ENCODE assay signal across 26 cellular contexts in the genomic region with DNA sequence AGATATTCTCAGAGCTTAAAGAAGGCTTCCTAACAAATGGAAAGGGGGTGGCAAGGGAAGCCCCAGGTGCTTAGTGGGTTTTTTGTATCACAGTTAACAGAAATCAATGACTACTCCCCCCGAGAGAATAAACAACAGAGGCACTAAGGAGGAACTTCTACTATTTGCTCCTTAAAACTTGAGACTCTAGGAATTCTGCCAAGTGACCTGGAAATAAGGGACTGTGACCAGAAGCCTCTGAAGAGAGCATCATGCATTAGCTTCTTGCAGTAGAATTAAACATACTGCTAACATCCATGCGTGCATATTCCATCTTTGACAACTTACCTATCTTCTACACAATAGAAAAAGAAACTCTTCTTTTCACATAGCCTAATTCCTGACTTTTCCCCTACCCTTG.
DNase-seq lines count a peak whose midpoint lies in the region; ATAC-seq and TF ChIP-seq lines count a peak whose summit lies in the region.
"Had no signal": no experiment of that assay in that cellular context is flagged by ENCODE, and none has a peak within 500 bp of the region (broad histone marks: within the 10 kb centered on the region; RNA-seq: fewer than 3 reads in every experiment).

No MANE protein-coding gene starts in this region.

- TF ChIP-seq CTCF in right atrium auricular region (IDR thresholded peaks at IDR 0.05) (no peak), psoas muscle (IDR thresholded peaks at IDR 0.05) (no peak), hepatocyte (IDR thresholded peaks at IDR 0.05; ENCODE audit: poor library complexity) (no peak)

- no peaks in the 10 kb centered on the region for H3K9me3 Mint-ChIP-seq in activated T-helper 2 cell treated with anti-CD3 and anti-CD28 coated beads, Interferon-gamma antibody, Interleukin-2, Interleukin-4, amounts not matched to agents 10 μg/mL and 5 μg/mL and 100 μg/mL, durations not matched to agents 14 hours and 24 hours and 36 hours
- H3K9me3 Mint-ChIP-seq: CD4-positive, alpha-beta T cell; central memory CD8-positive, alpha-beta T cell; dendritic cell treated with granulocyte-macrophage colony-stimulating factor and Interleukin-4, amounts not matched to agents 40 ng/mL and 50 ng/mL, for 4 days; stimulated activated memory B cell treated with anti-CD40 and anti-IgM and Interleukin-4, amounts not matched to agents 10 μg/mL and 1 μg/mL and 100 μg/mL, for 72 hours; T-helper 1 cell treated with Interleukin-12 subunit alpha and Interleukin-12 subunit beta and Interleukin-4 antibody, amounts not matched to agents 30 μg/mL and 1 μg/mL, for 36 hours had no signal

- no peak overlapping the region for H3K4me3 Mint-ChIP-seq in activated T-helper 2 cell treated with anti-CD3 and anti-CD28 coated beads, Interferon-gamma antibody, Interleukin-2, Interleukin-4, amounts not matched to agents 10 μg/mL and 5 μg/mL and 100 μg/mL, durations not matched to agents 14 hours and 24 hours and 36 hours (ENCODE audit: low read depth)
- H3K4me3 Mint-ChIP-seq: CD4-positive, alpha-beta T cell; central memory CD8-positive, alpha-beta T cell; dendritic cell treated with granulocyte-macrophage colony-stimulating factor and Interleukin-4, amounts not matched to agents 40 ng/mL and 50 ng/mL, for 4 days; natural killer cell treated with Interleukin-12 subunit alpha and Interleukin-12 subunit beta and Interleukin-15 and Interleukin-18, amount 100 ng/mL, for 72 hours; stimulated activated memory B cell treated with anti-CD40 and anti-IgM and Interleukin-4, amounts not matched to agents 10 μg/mL and 1 μg/mL and 100 μg/mL, for 72 hours; T-helper 1 cell treated with Interleukin-12 subunit alpha and Interleukin-12 subunit beta and Interleukin-4 antibody, amounts not matched to agents 30 μg/mL and 1 μg/mL, for 36 hours had no signal

- H3K36me3 ChIP-seq in right atrium auricular region (no peaks in the 10 kb centered on the region), psoas muscle (ENCODE audit: insufficient read depth in 1 of 2, low read depth in 1 of 2) (peaks cover 0 to 1% of the 10 kb centered on the region in 2 donors), hepatocyte (replicated peaks; ENCODE audit: insufficient read depth, low read depth) (no peaks in the 10 kb centered on the region)
- H3K36me3 ChIP-seq: adrenal gland had no signal

- peak; percentile 5 for DNase-seq in DMS53 (lab: John Stamatoyannopoulos, UW)
- DNase-seq in DMS53 treated with DMSO at 0.1 percent for 48 hours (lab: John Stamatoyannopoulos, UW; ENCODE audit: unreplicated experiment) = no peak
- DNase-seq in Right ventricle myocardium superior = no peak
- DNase-seq in right atrium auricular region (ENCODE audit: low spot score) = no peak
- no peak for DNase-seq in activated T-helper 2 cell treated with anti-CD3 and anti-CD28 coated beads, Interferon-gamma antibody, Interleukin-2, Interleukin-4, amounts not matched to agents 10 μg/mL and 5 μg/mL and 100 μg/mL, durations not matched to agents 14 hours and 24 hours and 36 hours (ENCODE audit: low spot score)
- DNase-seq in psoas muscle = no peak
- DNase-seq in GDM1 (lab: John Stamatoyannopoulos, UW) = no peak
- no peak for DNase-seq in hepatocyte (ENCODE audit: low spot score)
- DNase-seq: activated gamma-delta T cell; activated T-cell treated with anti-CD3 and anti-CD28 coated beads, Interleukin-2, amount 50 U/mL, for 1 hour; CD4-positive, alpha-beta T cell; EL; H7; NCI-H1105; PC-9; testis had no signal

- WGBS in psoas muscle, 3 donors = 39 to 62% (median 53%) methylated on average over 2 of the region's 2 CpGs
- WGBS in hepatocyte (ENCODE audit: low lambda C conversion rate, missing lambda C conversion rate) = 73% methylated on average over 2 of the region's 2 CpGs

- H3K27ac Mint-ChIP-seq in activated T-helper 2 cell treated with anti-CD3 and anti-CD28 coated beads, Interferon-gamma antibody, Interleukin-2, Interleukin-4, amounts not matched to agents 10 μg/mL and 5 μg/mL and 100 μg/mL, durations not matched to agents 14 hours and 24 hours and 36 hours = peak overlapping the region; percentile 5
- H3K27ac Mint-ChIP-seq: CD4-positive, alpha-beta T cell; dendritic cell treated with granulocyte-macrophage colony-stimulating factor and Interleukin-4, amounts not matched to agents 40 ng/mL and 50 ng/mL, for 4 days; natural killer cell treated with Interleukin-12 subunit alpha and Interleukin-12 subunit beta and Interleukin-15 and Interleukin-18, amount 100 ng/mL, for 72 hours; stimulated activated memory B cell treated with anti-CD40 and anti-IgM and Interleukin-4, amounts not matched to agents 10 μg/mL and 1 μg/mL and 100 μg/mL, for 72 hours; T-helper 1 cell treated with Interleukin-12 subunit alpha and Interleukin-12 subunit beta and Interleukin-4 antibody, amounts not matched to agents 30 μg/mL and 1 μg/mL, for 36 hours had no signal

- peaks cover 0 to 41% of the 10 kb centered on the region in 2 donors for H3K4me1 ChIP-seq in right atrium auricular region
- peaks cover 46% of the 10 kb centered on the region for H3K4me1 ChIP-seq in psoas muscle
- peaks cover 11% of the 10 kb centered on the region for H3K4me1 ChIP-seq in hepatocyte (ENCODE audit: insufficient read depth)

- H3K9me2 ChIP-seq in hepatocyte (replicated peaks; ENCODE audit: insufficient read depth) = no peaks in the 10 kb centered on the region

- H3K4me2 ChIP-seq in hepatocyte = no peak overlapping the region
- H3K4me2 ChIP-seq: PC-9 had no signal

- ATAC-seq in Right ventricle myocardium superior (ENCODE audit: poor library complexity) = peak; percentile 9
- ATAC-seq in psoas muscle = no peak
- ATAC-seq: K562; natural killer cell treated with Interleukin-12 subunit alpha and Interleukin-12 subunit beta and Interleukin-15 and Interleukin-18, amount 100 ng/mL, for 72 hours; SK-N-SH treated with all-trans-retinoic acid at 6 μM for 48 hours; stimulated activated memory B cell treated with anti-CD40 and anti-IgM and Interleukin-4, amounts not matched to agents 10 μg/mL and 1 μg/mL and 100 μg/mL, for 72 hours had no signal

- H3K27ac ChIP-seq in right atrium auricular region (peak overlapping the region in 1 of 2 donors; percentile 26), psoas muscle (peak overlapping the region; percentile 10), hepatocyte (no peak overlapping the region)
- H3K27ac ChIP-seq: adrenal gland, PC-9, testis had no signal

- H3K27me3 ChIP-seq in right atrium auricular region (no peaks in the 10 kb centered on the region), psoas muscle (ENCODE audit: insufficient read depth in 3 of 3, low read length in 2 of 3) (no peaks in the 10 kb centered on the region), hepatocyte (no peaks in the 10 kb centered on the region)
- H3K27me3 ChIP-seq: adrenal gland, testis had no signal

- intact Hi-C loops in Right ventricle myocardium superior (cut with DNase I) = no loop called here
- intact Hi-C loops in activated T-helper 2 cell treated with anti-CD3 and anti-CD28 coated beads, Interferon-gamma antibody, Interleukin-2, Interleukin-4, amounts not matched to agents 10 μg/mL and 5 μg/mL and 100 μg/mL, durations not matched to agents 14 hours and 24 hours and 36 hours (cut with micrococcal nuclease) = no loop called here
- intact Hi-C loops in psoas muscle (cut with DNase I) = loop anchor here in 1 of 2 donors (10.0 kb wide), 1 partner anchor 120 kb away; no protein-coding TSS in a partner anchor

- peaks cover 72% of the 10 kb centered on the region for H3K79me2 ChIP-seq in hepatocyte

- peaks cover 3% of the 10 kb centered on the region for H4K20me1 ChIP-seq in hepatocyte (ENCODE audit: insufficient read depth, poor library complexity, severe bottlenecking)

- H3K9me3 ChIP-seq in right atrium auricular region (no peaks in the 10 kb centered on the region), psoas muscle (no peaks in the 10 kb centered on the region), hepatocyte (ENCODE audit: low read depth) (no peaks in the 10 kb centered on the region)
- H3K9me3 ChIP-seq: adrenal gland, mucosa of descending colon, testis had no signal

- peaks cover 52% of the 10 kb centered on the region for H3K36me3 Mint-ChIP-seq in activated T-helper 2 cell treated with anti-CD3 and anti-CD28 coated beads, Interferon-gamma antibody, Interleukin-2, Interleukin-4, amounts not matched to agents 10 μg/mL and 5 μg/mL and 100 μg/mL, durations not matched to agents 14 hours and 24 hours and 36 hours (ENCODE audit: low read depth)

- H2AFZ ChIP-seq in hepatocyte = no peak overlapping the region
- H2AFZ ChIP-seq: PC-9 had no signal

- H3K4me1 Mint-ChIP-seq in activated T-helper 2 cell treated with anti-CD3 and anti-CD28 coated beads, Interferon-gamma antibody, Interleukin-2, Interleukin-4, amounts not matched to agents 10 μg/mL and 5 μg/mL and 100 μg/mL, durations not matched to agents 14 hours and 24 hours and 36 hours (ENCODE audit: low read depth) = peaks cover 47% of the 10 kb centered on the region

- no peaks in the 10 kb centered on the region for H3K27me3 Mint-ChIP-seq in activated T-helper 2 cell treated with anti-CD3 and anti-CD28 coated beads, Interferon-gamma antibody, Interleukin-2, Interleukin-4, amounts not matched to agents 10 μg/mL and 5 μg/mL and 100 μg/mL, durations not matched to agents 14 hours and 24 hours and 36 hours (ENCODE audit: low read depth)
- H3K27me3 Mint-ChIP-seq: CD4-positive, alpha-beta T cell; central memory CD8-positive, alpha-beta T cell; dendritic cell treated with granulocyte-macrophage colony-stimulating factor and Interleukin-4, amounts not matched to agents 40 ng/mL and 50 ng/mL, for 4 days; natural killer cell treated with Interleukin-12 subunit alpha and Interleukin-12 subunit beta and Interleukin-15 and Interleukin-18, amount 100 ng/mL, for 72 hours; stimulated activated memory B cell treated with anti-CD40 and anti-IgM and Interleukin-4, amounts not matched to agents 10 μg/mL and 1 μg/mL and 100 μg/mL, for 72 hours had no signal

- H3K4me3 ChIP-seq in right atrium auricular region (no peak overlapping the region), psoas muscle (no peak overlapping the region), hepatocyte (no peak overlapping the region)
- H3K4me3 ChIP-seq: adrenal gland, GM12878, K562, mucosa of descending colon, PC-9, testis had no signal
